ENCODE assay signal across 25 cellular contexts in the genomic region with DNA sequence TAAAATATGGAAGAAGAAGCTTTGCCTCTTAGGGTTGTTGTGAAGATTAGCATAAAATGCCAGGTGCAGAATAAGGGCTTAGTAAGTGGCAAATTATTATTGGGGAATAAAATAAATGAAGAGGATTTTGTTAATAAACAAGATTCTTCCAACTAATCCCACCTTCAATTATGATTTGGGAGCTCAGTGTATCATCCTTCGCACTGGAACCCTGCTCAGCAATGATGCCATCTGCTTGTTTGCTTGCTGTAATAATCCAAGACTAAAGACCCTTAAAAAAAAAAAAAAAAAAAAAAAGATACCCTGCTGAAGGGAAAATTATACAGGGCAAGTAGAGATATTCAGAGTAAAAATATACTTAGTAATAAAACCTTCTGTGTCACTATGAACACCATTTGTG.
"Had no signal": no experiment of that assay in that cellular context is flagged by ENCODE, and none has a peak within 500 bp of the region (broad histone marks: within the 10 kb centered on the region; RNA-seq: fewer than 3 reads in every experiment).

No MANE protein-coding gene starts in this region.

- H3K27ac ChIP-seq: brain microvascular endothelial cell, coronary artery, epithelial cell of prostate, esophagus squamous epithelium, heart left ventricle had no signal

- DNase-seq: activated B cell treated with CpG ODN at 0.5 μM for 24 hours; activated CD4-positive, alpha-beta T cell treated with anti-CD3 and anti-CD28 coated beads for 48 hours; activated CD4-positive, alpha-beta T cell treated with anti-CD3 and anti-CD28 coated beads, Interleukin-2, amount 50 U/mL, for 1 hour; activated CD4-positive, alpha-beta T cell treated with anti-CD3 and anti-CD28 coated beads, Interleukin-2, amount 50 U/mL, for 48 hours; activated CD8-positive, alpha-beta memory T cell treated with anti-CD3 and anti-CD28 coated beads for 24 hours; activated CD8-positive, alpha-beta T cell treated with anti-CD3 and anti-CD28 coated beads for 36 hours; activated effector memory CD4-positive, alpha-beta T cell treated with Interleukin-2 at 50 U/mL for 16 hours; activated gamma-delta T cell treated with Interleukin-2 at 50 U/mL for 16 hours; activated naive CD4-positive, alpha-beta T cell treated with anti-CD3 and anti-CD28 coated beads, Interleukin-2, amount 50 U/mL, for 16 hours; activated naive CD4-positive, alpha-beta T cell treated with Interleukin-2 at 50 U/mL for 16 hours; activated T-cell treated with anti-CD3 and anti-CD28 coated beads, Interleukin-2, amount 50 U/mL, for 4 hours; amniotic stem cell; anterior cingulate cortex; brain microvascular endothelial cell; dermis blood vessel endothelial cell; effector CD8-positive, alpha-beta T cell; esophagus squamous epithelium; heart left ventricle; T-helper 2 cell had no signal

- H3K4me3 Mint-ChIP-seq: activated B cell treated with CpG ODN at 0.5 μM for 24 hours; activated CD8-positive, alpha-beta T cell treated with anti-CD3 and anti-CD28 coated beads for 36 hours; activated naive CD8-positive, alpha-beta T cell; activated T-cell treated with anti-CD3 and anti-CD28 coated beads, Interleukin-2, amount 50 U/mL, for 4 hours; activated T-helper 17 cell treated with anti-CD3 and anti-CD28 coated beads, Interleukin-2, amount 50 U/mL, for 72 hours; central memory CD8-positive, alpha-beta T cell had no signal

- H3K9me3 Mint-ChIP-seq: activated B cell treated with CpG ODN at 0.5 μM for 24 hours; activated CD8-positive, alpha-beta T cell treated with anti-CD3 and anti-CD28 coated beads for 36 hours; activated T-cell treated with anti-CD3 and anti-CD28 coated beads, Interleukin-2, amount 50 U/mL, for 4 hours; activated T-helper 17 cell treated with anti-CD3 and anti-CD28 coated beads, Interleukin-2, amount 50 U/mL, for 72 hours; central memory CD8-positive, alpha-beta T cell had no signal

- H3K27me3 Mint-ChIP-seq: activated B cell treated with CpG ODN at 0.5 μM for 24 hours; activated naive CD8-positive, alpha-beta T cell; activated T-helper 17 cell treated with anti-CD3 and anti-CD28 coated beads, Interleukin-2, amount 50 U/mL, for 72 hours; central memory CD8-positive, alpha-beta T cell had no signal

- H3K27me3 ChIP-seq: brain microvascular endothelial cell, esophagus squamous epithelium, heart left ventricle had no signal

- H3K27ac Mint-ChIP-seq: activated B cell treated with CpG ODN at 0.5 μM for 24 hours; activated CD8-positive, alpha-beta T cell treated with anti-CD3 and anti-CD28 coated beads for 36 hours; activated naive CD8-positive, alpha-beta T cell; activated T-helper 17 cell treated with anti-CD3 and anti-CD28 coated beads, Interleukin-2, amount 50 U/mL, for 72 hours had no signal

- H3K4me1 Mint-ChIP-seq: central memory CD8-positive, alpha-beta T cell had no signal

- ATAC-seq: activated CD4-positive, CD25-positive, alpha-beta regulatory T cell treated with anti-CD3 and anti-CD28 coated beads, Interleukin-2, amount 50 U/mL, for 24 hours; activated CD8-positive, alpha-beta T cell treated with anti-CD3 and anti-CD28 coated beads for 36 hours; activated T-cell treated with anti-CD3 and anti-CD28 coated beads, Interleukin-2, amount 50 U/mL, for 4 hours; activated T-helper 17 cell treated with anti-CD3 and anti-CD28 coated beads, Interleukin-2, amount 50 U/mL, for 72 hours; heart left ventricle had no signal
